ENCODE assay signal across 2 cellular contexts in genomic region chr18:45571714-45572113, GRCh38.
TF ChIP-seq lines count a peak whose summit lies in the region.

No MANE protein-coding gene starts in this region.

TF ChIP-seq in SK-N-SH, 30 proteins besides CTCF, POLR2A, EP300 and RAD21 (continued from another document):
- TF ChIP-seq USF2 (IDR thresholded peaks at IDR 0.05; ENCODE audit: borderline replicate concordance, low read depth, low read length) (no peak), FOSL2 (IDR thresholded peaks at IDR 0.05; ENCODE audit: borderline replicate concordance, low read depth) (no peak), TEAD4 (IDR thresholded peaks at IDR 0.05; ENCODE audit: borderline replicate concordance, insufficient read depth) (no peak)

TF ChIP-seq in SK-N-SH treated with all-trans-retinoic acid at 6 μM for 48 hours, 23 proteins besides CTCF, POLR2A, EP300 and RAD21 (continued from another document):
- TF ChIP-seq ESRRG (CRISPR knock-in tag; IDR thresholded peaks at IDR 0.05), result no peak
- TF ChIP-seq POU6F1 (CRISPR knock-in tag; IDR thresholded peaks at IDR 0.05; ENCODE audit: borderline replicate concordance, low read depth), result no peak
